1 cellular context compared by ENCODE assay signal in genomic region chr7:37365405-37365804, GRCh38.
TF ChIP-seq lines count a peak whose summit lies in the region.

No MANE protein-coding gene starts in this region.

TF ChIP-seq in GM23338, 12 proteins besides CTCF, POLR2A, EP300 and RAD21 (continued from another document):
- TF ChIP-seq ZNF462 (CRISPR knock-in tag; IDR thresholded peaks at IDR 0.05) (no peak), JUNB (IDR thresholded peaks at IDR 0.05; ENCODE audit: unreplicated experiment) (no peak), EZH2phosphoT487 (IDR thresholded peaks at IDR 0.05; ENCODE audit: unreplicated experiment) (no peak), ETS1 (IDR thresholded peaks at IDR 0.05) (no peak), CREB1 (CRISPR knock-in tag; IDR thresholded peaks at IDR 0.05; ENCODE audit: low read depth) (no peak), POLR2AphosphoS5 (IDR thresholded peaks at IDR 0.05; ENCODE audit: low read depth) (no peak), STAT1 (IDR thresholded peaks at IDR 0.05; ENCODE audit: unreplicated experiment) (no peak)
